In genomic region chr2:53945538-53945937, GRCh38 we compare ENCODE assay signal across 14 cellular contexts. TPM values are rescaled to one million over a fixed set of nuclear protein-coding genes. Genes with fewer than 3 reads are reported as not detected.
DNase-seq lines count a peak whose midpoint lies in the region; ATAC-seq, FAIRE-seq and TF ChIP-seq lines count a peak whose summit lies in the region.
"Had no signal": no experiment of that assay in that cellular context is flagged by ENCODE, and none has a peak within 500 bp of the region (broad histone marks: within the 10 kb centered on the region; RNA-seq: fewer than 3 reads in every experiment).

No MANE protein-coding gene starts in this region.

- H4K20me1 ChIP-seq in mammary epithelial cell (ENCODE audit: insufficient read depth, low read length), result peaks cover 4% of the 10 kb centered on the region

- H3K4me3 Mint-ChIP-seq in MCF 10A (ENCODE audit: unreplicated experiment), result no peak overlapping the region

- H3K4me2 ChIP-seq in mammary epithelial cell (ENCODE audit: insufficient read depth, low read depth, low read length), result no peak overlapping the region

- no peaks in the 10 kb centered on the region for H3K9me3 ChIP-seq in mammary epithelial cell (replicated peaks; ENCODE audit: insufficient read depth, low read length)
- no peaks in the 10 kb centered on the region for H3K9me3 ChIP-seq in Panc1 (ENCODE audit: control insufficient read depth, insufficient read depth, low read depth, low read length)
- H3K9me3 ChIP-seq in subcutaneous abdominal adipose tissue (ENCODE audit: control insufficient read depth in 5 of 5, low read length in 5 of 5), result no peaks in the 10 kb centered on the region
- H3K9me3 ChIP-seq in lower lobe of right lung, result no peaks in the 10 kb centered on the region
- H3K9me3 ChIP-seq: left lung had no signal

- H3K27ac ChIP-seq in mammary epithelial cell (ENCODE audit: insufficient read depth, low read depth, low read length), result no peak overlapping the region
- no peak overlapping the region for H3K27ac ChIP-seq in Panc1 (ENCODE audit: low read length)
- peak overlapping the region; percentile 20 for H3K27ac ChIP-seq in subcutaneous abdominal adipose tissue (ENCODE audit: low read depth, low read length)
- no peak overlapping the region for H3K27ac ChIP-seq in lower lobe of right lung
- H3K27ac ChIP-seq: left lung had no signal

- H3K9ac ChIP-seq in mammary epithelial cell (ENCODE audit: insufficient read depth, low read length), result no peak overlapping the region
- H3K9ac ChIP-seq in subcutaneous abdominal adipose tissue (ENCODE audit: low read length in 5 of 5), result peak overlapping the region in 1 of 5 donors; percentile 21

- H3K4me3 ChIP-seq in mammary epithelial cell (replicated peaks in 1 of 3; ENCODE audit: insufficient read depth in 1 of 3, low read depth in 2 of 3, low read length in 3 of 3) (no peak overlapping the region), Panc1 (ENCODE audit: low read depth in 2 of 2, low read length in 2 of 2) (no peak overlapping the region), subcutaneous abdominal adipose tissue (ENCODE audit: low read depth in 1 of 5, low read length in 5 of 5) (no peak overlapping the region), lower lobe of right lung (no peak overlapping the region)
- H3K4me3 ChIP-seq: left lung had no signal

- FAIRE-seq in islet of Langerhans (lab: Jason Lieb, UNC), result peak; percentile 17
- FAIRE-seq: bronchial epithelial cell, endometrium had no signal

- no peaks in the 10 kb centered on the region for H3K27me3 ChIP-seq in mammary epithelial cell (ENCODE audit: insufficient read depth, low read length)
- H3K27me3 ChIP-seq in Panc1 (ENCODE audit: control insufficient read depth, insufficient read depth, low read length), result no peaks in the 10 kb centered on the region
- no peaks in the 10 kb centered on the region for H3K27me3 ChIP-seq in subcutaneous abdominal adipose tissue (ENCODE audit: control insufficient read depth in 5 of 5, insufficient read depth in 4 of 5, low read length in 5 of 5)
- no peaks in the 10 kb centered on the region for H3K27me3 ChIP-seq in lower lobe of right lung (ENCODE audit: low read depth)
- H3K27me3 ChIP-seq: left lung had no signal

- H3K4me1 Mint-ChIP-seq in MCF 10A (ENCODE audit: insufficient read depth, unreplicated experiment), result peaks cover 11% of the 10 kb centered on the region

- peaks cover 37% of the 10 kb centered on the region for H3K36me3 Mint-ChIP-seq in MCF 10A (ENCODE audit: insufficient read depth, unreplicated experiment)

- no peaks in the 10 kb centered on the region for H3K9me3 Mint-ChIP-seq in MCF 10A (ENCODE audit: unreplicated experiment)

- DNase-seq in MCF 10A (ENCODE audit: unreplicated experiment) (no peak), mammary epithelial cell (no peak), Panc1 (ENCODE audit: low read depth, low spot score) (no peak), lower lobe of right lung (no peak), Ammon's horn (ENCODE audit: low spot score) (no peak)
- no peak for DNase-seq in stimulated activated CD4-positive, alpha-beta T cell treated with anti-CD3 and anti-CD28 coated beads, Interleukin-4, amount 100 ng/mL, for 24 hours
- DNase-seq: DMS153, head of caudate nucleus, left lung, NCI-H2107 had no signal

- ATAC-seq in Panc1 (no peak), lower lobe of right lung (no peak)
- ATAC-seq: left lung had no signal

- dilution Hi-C loops in mammary epithelial cell (cut with HindIII; ENCODE audit: low sequenced_read_pairs), result no loop called here

- no peak overlapping the region for H2AFZ ChIP-seq in mammary epithelial cell (ENCODE audit: low read depth, low read length)

- H3K4me1 ChIP-seq in mammary epithelial cell (ENCODE audit: insufficient read depth, low read length) (no peaks in the 10 kb centered on the region), Panc1 (ENCODE audit: control insufficient read depth, insufficient read depth, low read length) (no peaks in the 10 kb centered on the region), subcutaneous abdominal adipose tissue (ENCODE audit: control insufficient read depth in 5 of 5, insufficient read depth in 5 of 5, low read length in 5 of 5) (peaks cover 0 to 23% (median 11%) of the 10 kb centered on the region in 5 donors), lower lobe of right lung (no peaks in the 10 kb centered on the region)

- H3K27me3 Mint-ChIP-seq in MCF 10A (ENCODE audit: insufficient read depth, unreplicated experiment), result no peaks in the 10 kb centered on the region

- in situ Hi-C loops in mammary epithelial cell (cut with MboI; ENCODE audit: low sequenced_read_pairs in 2 of 2), result no loop called here
- in situ Hi-C loops in Panc1 (cut with HindIII; ENCODE audit: low pct_unique_long_range_greater_than_20kb, low sequenced_read_pairs), result no loop called here

- peak overlapping the region; percentile 41 for H3K27ac Mint-ChIP-seq in MCF 10A (ENCODE audit: low read depth, unreplicated experiment)

- POLR2A ChIA-PET in MCF 10A (lab: Yijun Ruan, JAX) (interaction anchor here (0.7 to 2.8 kb wide), 5 partner anchors 12 to 1560 kb away, joined by 3 to 27 read pairs (median 3); partner anchors contain the start of gene PSME4), Panc1 (lab: Charles Lee) (no interaction called here)

- peaks cover 39% of the 10 kb centered on the region for H3K36me3 ChIP-seq in mammary epithelial cell (ENCODE audit: insufficient read depth, low read length)
- H3K36me3 ChIP-seq in Panc1 (ENCODE audit: control insufficient read depth, insufficient read depth, low read length), result peaks cover 16% of the 10 kb centered on the region; the same call in 1 of the 2 replicates
- H3K36me3 ChIP-seq in subcutaneous abdominal adipose tissue (ENCODE audit: control insufficient read depth in 5 of 5, insufficient read depth in 5 of 5, low read length in 5 of 5), result peaks cover 0 to 28% (median 23%) of the 10 kb centered on the region in 5 donors
- H3K36me3 ChIP-seq in lower lobe of right lung, result peaks cover 53% of the 10 kb centered on the region

- TF ChIP-seq CTCF in MCF 10A (IDR thresholded peaks at IDR 0.05; ENCODE audit: unreplicated experiment) (no peak), mammary epithelial cell (conservative IDR thresholded peaks at IDR 0.05 in 1 of 2, IDR thresholded peaks at IDR 0.05 in 1 of 2; ENCODE audit: extremely low read depth in 1 of 2, insufficient read depth in 1 of 2, low read depth in 1 of 2, low read length in 2 of 2) (no peak), Panc1 (IDR thresholded peaks at IDR 0.05) (no peak), lower lobe of right lung (IDR thresholded peaks at IDR 0.05) (no peak)

- BruUV-seq in MCF 10A (replicated peaks; lab: Mats Ljungman, UMichigan) (no TSS peak), mammary epithelial cell (replicated peaks; lab: Mats Ljungman, UMichigan) (no TSS peak), Panc1 (replicated peaks; lab: Mats Ljungman, UMichigan) (TSS peak; percentile 12)

- CTCF ChIA-PET in MCF 10A (lab: Yijun Ruan, JAX) (no interaction called here), mammary epithelial cell (lab: Charles Lee; ENCODE audit: low non-redundant PET) (no interaction called here), Panc1 (lab: Charles Lee) (no interaction called here)

- WGBS in mammary epithelial cell (ENCODE audit: low coverage, missing lambda C conversion rate), result 100% methylated on average over 1 of the region's 1 CpG

- peaks cover 85% of the 10 kb centered on the region for H3K79me2 ChIP-seq in mammary epithelial cell (ENCODE audit: insufficient read depth, low read length)

- intact Hi-C loops in MCF 10A (cut with micrococcal nuclease), result no loop called here
- intact Hi-C loops in mammary epithelial cell (cut with micrococcal nuclease), result no loop called here
- intact Hi-C loops in Panc1 (cut with micrococcal nuclease; ENCODE audit: unreplicated experiment), result no loop called here
- intact Hi-C loops in lower lobe of right lung (cut with DNase I), result no loop called here

RNA-seq across cellular contexts. Expression of gene PSME4, which starts 25.3 kb away (rescaled TPM):
- total RNA-seq in MCF 10A (2022) (54.8 and 65.2 TPM in 2 replicates), mammary epithelial cell (100 to 1,000 TPM; 131 to 145 TPM), Panc1 (2021; ENCODE audit: unreplicated experiment) (63.2 TPM), lower lobe of right lung (42.9 TPM)
- 57.2 TPM for polyA plus RNA-seq in mammary epithelial cell
- 214 TPM for polyA minus RNA-seq in mammary epithelial cell
- polyA plus RNA-seq in Panc1 (2012; ENCODE audit: insufficient read length), result 28.0 TPM
